Comparison of ENCODE assay signal across 14 cellular contexts in genomic region chr17:59812139-59812538, GRCh38.
DNase-seq lines count a peak whose midpoint lies in the region; ATAC-seq and TF ChIP-seq lines count a peak whose summit lies in the region.
"Had no signal": no experiment of that assay in that cellular context is flagged by ENCODE, and none has a peak within 500 bp of the region (broad histone marks: within the 10 kb centered on the region; RNA-seq: fewer than 3 reads in every experiment).

No MANE protein-coding gene starts in this region.

- no peaks in the 10 kb centered on the region for H4K20me1 ChIP-seq in BLaER1

- no peak overlapping the region for H3K27ac ChIP-seq in BLaER1
- H3K27ac ChIP-seq: C4-2B, hepatocyte had no signal

- no peak overlapping the region for H3K4me3 Mint-ChIP-seq in central memory CD8-positive, alpha-beta T cell

- TF ChIP-seq CTCF in NB4 (IDR thresholded peaks at IDR 0.05; ENCODE audit: low read depth, low read length) (no peak), GM13977 (IDR thresholded peaks at IDR 0.05; ENCODE audit: extremely low read depth, insufficient read depth, missing control alignments) (no peak)

- H3K4me3 ChIP-seq in BLaER1 (no peak overlapping the region), NB4 (ENCODE audit: low read depth, low read length) (no peak overlapping the region)
- H3K4me3 ChIP-seq: hepatocyte, transverse colon had no signal

- no peaks in the 10 kb centered on the region for H3K27me3 Mint-ChIP-seq in central memory CD8-positive, alpha-beta T cell

- H3K27me3 ChIP-seq in BLaER1 = no peaks in the 10 kb centered on the region
- H3K27me3 ChIP-seq: hepatocyte, transverse colon had no signal

- peaks cover 60% of the 10 kb centered on the region for H3K36me3 ChIP-seq in BLaER1

- peak overlapping the region; percentile 54 for H3K27ac Mint-ChIP-seq in central memory CD8-positive, alpha-beta T cell (ENCODE audit: low read depth)

- no peak overlapping the region for H3K9ac ChIP-seq in BLaER1

- peaks cover 12% of the 10 kb centered on the region for H3K4me1 Mint-ChIP-seq in central memory CD8-positive, alpha-beta T cell

- ATAC-seq in central memory CD8-positive, alpha-beta T cell (replicated peaks; ENCODE audit: extremely low read depth, poor library complexity, severe bottlenecking) = no peak
- ATAC-seq in HG02610 (IDR thresholded peaks at IDR 0.05; ENCODE audit: unreplicated experiment) = no peak

- H3K4me2 ChIP-seq in BLaER1 = peak overlapping the region; percentile 6; the same call in 1 of the 2 replicates
- H3K4me2 ChIP-seq: hepatocyte had no signal

- in situ Hi-C loops in GM13977 (cut with MboI; ENCODE audit: low pct_unique_long_range_greater_than_20kb, low sequenced_read_pairs, unreplicated experiment) = no loop called here

- peaks cover 10% of the 10 kb centered on the region for H3K36me3 Mint-ChIP-seq in central memory CD8-positive, alpha-beta T cell (ENCODE audit: insufficient read depth)

- no peaks in the 10 kb centered on the region for H3K9me3 ChIP-seq in BLaER1
- H3K9me3 ChIP-seq: transverse colon had no signal

- H3K9me3 Mint-ChIP-seq in central memory CD8-positive, alpha-beta T cell = no peaks in the 10 kb centered on the region

- DNase-seq in GF-D8 (lab: John Stamatoyannopoulos, UW) (peak; percentile 47), NB4 (ENCODE audit: low read depth) (peak; percentile 94), GM13977 (ENCODE audit: low spot score) (no peak), COR-L47 (lab: John Stamatoyannopoulos, UW) (no peak), AML-193 (lab: John Stamatoyannopoulos, UW) (no peak)
- DNase-seq in central memory CD8-positive, alpha-beta T cell (ENCODE audit: low spot score in 2 of 2) = no peak
- DNase-seq: activated CD8-positive, alpha-beta memory T cell treated with anti-CD3 and anti-CD28 coated beads, Interleukin-2, amount 50 U/mL, for 48 hours; HCEC 1CT; Right ventricle myocardium superior; transverse colon had no signal

- TF ChIP-seq POLR2A in NB4 (IDR thresholded peaks at IDR 0.05; ENCODE audit: extremely low read depth, insufficient read length) = no peak

- peaks cover 18% of the 10 kb centered on the region; the same call in 1 of the 2 replicates for H3K4me1 ChIP-seq in BLaER1

Comparison
In these comparisons a context has a peak if more than half of its experiments do, and no peak if none do; other contexts are left out.
1. DNase-seq: peak in GF-D8 (single experiment) and NB4 (single experiment); none in central memory CD8-positive, alpha-beta T cell (0 of 2), GM13977 (single experiment), COR-L47 (single experiment) and AML-193 (0 of 2).